1 cellular context compared by ENCODE assay signal in the genomic region with DNA sequence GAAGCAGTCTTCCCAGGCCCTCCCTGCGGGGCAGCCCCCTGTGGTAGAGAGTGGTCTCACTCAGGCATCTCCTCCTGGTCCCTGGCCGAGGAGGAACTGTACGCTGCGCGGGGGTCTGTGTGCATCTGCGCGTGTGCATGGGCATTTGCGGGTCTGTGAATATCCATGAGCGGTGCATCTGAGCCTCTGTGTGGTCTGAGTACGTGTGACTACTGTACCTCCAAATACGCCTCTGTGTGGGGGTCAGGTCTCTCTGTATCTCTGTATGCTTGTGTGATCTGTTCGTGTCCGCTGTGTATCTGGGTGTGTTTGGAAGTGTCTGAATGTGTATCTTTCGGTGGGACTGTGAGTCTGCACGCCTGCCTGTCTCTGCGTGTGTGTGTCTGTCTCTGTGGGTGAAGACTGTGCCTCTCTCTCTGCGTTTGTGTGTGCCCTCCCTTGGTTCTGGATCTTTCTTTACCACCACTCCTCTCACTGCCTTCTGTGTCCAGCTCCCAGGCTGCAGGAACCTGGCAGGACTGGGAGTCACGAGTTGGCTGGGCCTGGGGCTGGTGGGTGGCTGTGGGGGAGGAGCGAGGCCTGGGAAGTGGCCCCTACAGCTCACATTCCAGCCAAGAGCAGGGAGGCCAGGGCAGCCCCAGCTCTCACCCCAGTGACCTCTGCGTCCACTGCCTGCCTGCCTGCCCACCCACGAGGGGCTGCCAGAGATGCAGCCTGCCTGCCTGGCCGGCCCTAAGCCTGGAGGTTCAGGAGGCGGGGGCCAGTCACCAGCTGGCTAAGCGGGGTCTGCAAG.
TF ChIP-seq lines count a peak whose summit lies in the region.

No MANE protein-coding gene starts in this region.

TF ChIP-seq in HCT116, 20 proteins besides CTCF, POLR2A, EP300 and RAD21:
- no peak for TF ChIP-seq EZH2phosphoT487 (IDR thresholded peaks at IDR 0.05; ENCODE audit: borderline replicate concordance)
- no peak for TF ChIP-seq CBX3 (IDR thresholded peaks at IDR 0.05; ENCODE audit: low read depth)
- TF ChIP-seq ZNF274 (IDR thresholded peaks at IDR 0.05; ENCODE audit: low read depth, low read length), result no peak
- no peak for TF ChIP-seq YY1 (IDR thresholded peaks at IDR 0.05; ENCODE audit: extremely low read depth, insufficient replicate concordance, low read depth, low read length)
- no peak for TF ChIP-seq EZH2 (IDR thresholded peaks at IDR 0.05)
- TF ChIP-seq POLR2AphosphoS5 (IDR thresholded peaks at IDR 0.05; ENCODE audit: low read depth, low read length), result no peak
- no peak for TF ChIP-seq SP1 (IDR thresholded peaks at IDR 0.05; ENCODE audit: low read depth)
- TF ChIP-seq, protein P1, sequence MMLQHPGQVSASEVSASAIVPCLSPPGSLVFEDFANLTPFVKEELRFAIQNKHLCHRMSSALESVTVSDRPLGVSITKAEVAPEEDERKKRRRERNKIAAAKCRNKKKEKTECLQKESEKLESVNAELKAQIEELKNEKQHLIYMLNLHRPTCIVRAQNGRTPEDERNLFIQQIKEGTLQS (IDR thresholded peaks at IDR 0.05), result no peak
- TF ChIP-seq ZFX (IDR thresholded peaks at IDR 0.05), result no peak
- TF ChIP-seq ELF1 (IDR thresholded peaks at IDR 0.05; ENCODE audit: borderline replicate concordance, low read depth), result no peak
